37 cellular contexts compared by ENCODE assay signal in the genomic region with DNA sequence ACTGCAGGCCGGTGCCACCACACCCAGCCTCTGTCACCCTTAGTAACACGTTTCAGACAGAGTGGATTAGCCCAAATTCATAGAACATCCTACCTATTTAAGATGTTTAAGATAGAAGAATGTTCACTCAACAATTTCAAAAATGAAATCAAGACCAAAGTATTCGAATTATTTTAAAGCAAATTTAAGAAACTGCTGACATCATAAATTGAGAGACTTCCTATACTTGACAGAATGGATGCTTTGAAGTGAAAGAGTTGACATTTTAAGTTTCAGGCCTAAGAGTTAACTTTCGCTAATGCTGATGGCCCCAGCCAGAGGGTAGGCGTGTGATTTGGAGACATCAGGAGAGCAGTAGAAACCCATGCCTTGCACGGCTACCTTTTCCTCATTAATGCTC.
"Had no signal": no experiment of that assay in that cellular context is flagged by ENCODE, and none has a peak within 500 bp of the region (broad histone marks: within the 10 kb centered on the region; RNA-seq: fewer than 3 reads in every experiment).

No MANE protein-coding gene starts in this region.

- H3K4me1 Mint-ChIP-seq: activated B cell treated with CpG ODN at 0.5 μM for 24 hours had no signal

- DNase-seq: activated B cell treated with CpG ODN at 0.5 μM for 24 hours; activated CD4-positive, alpha-beta memory T cell treated with anti-CD3 and anti-CD28 coated beads for 36 hours; activated CD4-positive, alpha-beta T cell treated with anti-CD3 and anti-CD28 coated beads for 4 hours; activated CD4-positive, alpha-beta T cell treated with anti-CD3 and anti-CD28 coated beads, Interleukin-2, amount 10 ng/mL, durations not matched to agents 24 days and 14 days; activated CD4-positive, alpha-beta T cell treated with anti-CD3 and anti-CD28 coated beads, Interleukin-2, amount 50 U/mL, for 1 hour; activated CD4-positive, alpha-beta T cell treated with anti-CD3 and anti-CD28 coated beads, Interleukin-2, amount 50 U/mL, for 4 hours; activated CD4-positive, CD25-positive, alpha-beta regulatory T cell treated with anti-CD3 and anti-CD28 coated beads, Interleukin-2, amount 50 U/mL, for 72 hours; activated CD8-positive, alpha-beta memory T cell treated with anti-CD3 and anti-CD28 coated beads, Interleukin-2, amount 50 U/mL, for 4 hours; activated CD8-positive, alpha-beta T cell treated with anti-CD3 and anti-CD28 coated beads for 36 hours; activated effector memory CD4-positive, alpha-beta T cell treated with anti-CD3 and anti-CD28 coated beads, Interleukin-2, amount 50 U/mL, for 16 hours; activated gamma-delta T cell treated with Interleukin-2 at 50 U/mL for 16 hours; activated naive CD4-positive, alpha-beta T cell; activated naive CD4-positive, alpha-beta T cell treated with anti-CD3 and anti-CD28 coated beads for 36 hours; activated naive CD4-positive, alpha-beta T cell treated with anti-CD3 and anti-CD28 coated beads, Interleukin-2, amount 50 U/mL, for 16 hours; activated naive CD8-positive, alpha-beta T cell treated with anti-CD3 and anti-CD28 coated beads for 36 hours; activated T-cell treated with anti-CD3 and anti-CD28 coated beads for 4 hours; activated T-cell treated with anti-CD3 and anti-CD28 coated beads, Interleukin-2, amount 50 U/mL, for 1 hour; activated T-cell treated with anti-CD3 and anti-CD28 coated beads, Interleukin-2, amount 50 U/mL, for 4 hours; activated T-cell treated with anti-CD3 and anti-CD28 coated beads, Interleukin-2, amount 50 U/mL, for 72 hours; adrenal gland; amniotic stem cell; aorta; body of pancreas; brain microvascular endothelial cell; central memory CD4-positive, alpha-beta T cell; T-helper 1 cell; T-helper 2 cell; T-helper 9 cell had no signal

- H3K4me3 ChIP-seq: adrenal gland, body of pancreas, breast epithelium had no signal

- H3K27ac Mint-ChIP-seq: activated B cell treated with CpG ODN at 0.5 μM for 24 hours; activated CD4-positive, alpha-beta memory T cell treated with anti-CD3 and anti-CD28 coated beads for 36 hours; activated CD4-positive, alpha-beta T cell treated with anti-CD3 and anti-CD28 coated beads, Interleukin-2, amount 10 ng/mL, durations not matched to agents 24 days and 14 days; activated CD8-positive, alpha-beta T cell treated with anti-CD3 and anti-CD28 coated beads for 36 hours; activated naive CD4-positive, alpha-beta T cell treated with anti-CD3 and anti-CD28 coated beads for 36 hours; activated naive CD8-positive, alpha-beta T cell treated with anti-CD3 and anti-CD28 coated beads for 36 hours; activated T-cell treated with anti-CD3 and anti-CD28 coated beads, Interleukin-2, amount 50 U/mL, for 72 hours; activated T-helper 1 cell treated with anti-CD3 and anti-CD28 coated beads, Interleukin-12 subunit alpha, Interleukin-12 subunit beta, Interleukin-2, Interleukin-4 antibody, amounts not matched to agents 30 ng/mL and 10 ng/mL and 1 ng/mL, durations not matched to agents 14 hours and 24 hours and 36 hours; activated T-helper 17 cell treated with anti-CD3 and anti-CD28 coated beads, Interleukin-2, amount 50 U/mL, for 72 hours; T-helper 1 cell treated with Interleukin-12 subunit alpha and Interleukin-12 subunit beta and Interleukin-4 antibody, amounts not matched to agents 30 μg/mL and 1 μg/mL, for 36 hours; T-helper 2 cell treated with Interferon-gamma antibody and Interleukin-4, amounts not matched to agents 5 μg/mL and 100 μg/mL, for 36 hours had no signal

- H3K9me3 Mint-ChIP-seq: activated B cell treated with CpG ODN at 0.5 μM for 24 hours; activated CD4-positive, alpha-beta memory T cell treated with anti-CD3 and anti-CD28 coated beads for 36 hours; activated CD8-positive, alpha-beta T cell treated with anti-CD3 and anti-CD28 coated beads for 36 hours; activated naive CD4-positive, alpha-beta T cell treated with anti-CD3 and anti-CD28 coated beads for 36 hours; activated naive CD4-positive, alpha-beta T cell treated with anti-CD3 and anti-CD28 coated beads, Interleukin-2, amount 50 U/mL, for 72 hours; activated naive CD8-positive, alpha-beta T cell treated with anti-CD3 and anti-CD28 coated beads for 36 hours; activated T-cell treated with anti-CD3 and anti-CD28 coated beads, Interleukin-2, amount 50 U/mL, for 4 hours; activated T-cell treated with anti-CD3 and anti-CD28 coated beads, Interleukin-2, amount 50 U/mL, for 72 hours; activated T-helper 1 cell treated with anti-CD3 and anti-CD28 coated beads, Interleukin-12 subunit alpha, Interleukin-12 subunit beta, Interleukin-2, Interleukin-4 antibody, amounts not matched to agents 30 ng/mL and 10 ng/mL and 1 ng/mL, durations not matched to agents 14 hours and 24 hours and 36 hours; activated T-helper 17 cell treated with anti-CD3 and anti-CD28 coated beads, Interleukin-2, amount 50 U/mL, for 72 hours; T-helper 1 cell treated with Interleukin-12 subunit alpha and Interleukin-12 subunit beta and Interleukin-4 antibody, amounts not matched to agents 30 μg/mL and 1 μg/mL, for 36 hours; T-helper 2 cell treated with Interferon-gamma antibody and Interleukin-4, amounts not matched to agents 5 μg/mL and 100 μg/mL, for 36 hours had no signal

- H3K27me3 Mint-ChIP-seq: activated CD4-positive, alpha-beta T cell treated with anti-CD3 and anti-CD28 coated beads, Interleukin-2, amount 10 ng/mL, durations not matched to agents 24 days and 14 days had no signal

- H3K27ac ChIP-seq: adrenal gland, body of pancreas, brain microvascular endothelial cell, breast epithelium, VCaP had no signal

- H3K27me3 ChIP-seq: adrenal gland, body of pancreas, brain microvascular endothelial cell, breast epithelium had no signal

- H3K4me1 ChIP-seq: adrenal gland, body of pancreas, breast epithelium had no signal

- H3K36me3 Mint-ChIP-seq: activated CD4-positive, alpha-beta memory T cell treated with anti-CD3 and anti-CD28 coated beads for 36 hours; activated naive CD4-positive, alpha-beta T cell treated with anti-CD3 and anti-CD28 coated beads, Interleukin-2, amount 50 U/mL, for 72 hours; activated naive CD8-positive, alpha-beta T cell treated with anti-CD3 and anti-CD28 coated beads for 36 hours had no signal

- H3K9me3 ChIP-seq: adrenal gland, body of pancreas had no signal

- H3K36me3 ChIP-seq: adrenal gland, brain microvascular endothelial cell, breast epithelium had no signal

- ATAC-seq: activated CD8-positive, alpha-beta T cell treated with anti-CD3 and anti-CD28 coated beads for 36 hours; activated naive CD4-positive, alpha-beta T cell treated with anti-CD3 and anti-CD28 coated beads, Interleukin-2, amount 50 U/mL, for 72 hours; activated T-cell treated with anti-CD3 and anti-CD28 coated beads, Interleukin-2, amount 50 U/mL, for 4 hours; activated T-cell treated with anti-CD3 and anti-CD28 coated beads, Interleukin-2, amount 50 U/mL, for 72 hours; activated T-helper 17 cell treated with anti-CD3 and anti-CD28 coated beads, Interleukin-2, amount 50 U/mL, for 72 hours; body of pancreas had no signal

- H3K4me3 Mint-ChIP-seq: activated B cell treated with CpG ODN at 0.5 μM for 24 hours; activated CD4-positive, alpha-beta memory T cell treated with anti-CD3 and anti-CD28 coated beads for 36 hours; activated CD4-positive, alpha-beta T cell treated with anti-CD3 and anti-CD28 coated beads, Interleukin-2, amount 10 ng/mL, durations not matched to agents 24 days and 14 days; activated CD8-positive, alpha-beta T cell treated with anti-CD3 and anti-CD28 coated beads for 36 hours; activated naive CD4-positive, alpha-beta T cell treated with anti-CD3 and anti-CD28 coated beads for 36 hours; activated naive CD8-positive, alpha-beta T cell treated with anti-CD3 and anti-CD28 coated beads for 36 hours; activated T-cell treated with anti-CD3 and anti-CD28 coated beads, Interleukin-2, amount 50 U/mL, for 4 hours; activated T-cell treated with anti-CD3 and anti-CD28 coated beads, Interleukin-2, amount 50 U/mL, for 72 hours; activated T-helper 1 cell treated with anti-CD3 and anti-CD28 coated beads, Interleukin-12 subunit alpha, Interleukin-12 subunit beta, Interleukin-2, Interleukin-4 antibody, amounts not matched to agents 30 ng/mL and 10 ng/mL and 1 ng/mL, durations not matched to agents 14 hours and 24 hours and 36 hours; activated T-helper 17 cell treated with anti-CD3 and anti-CD28 coated beads, Interleukin-2, amount 50 U/mL, for 72 hours; T-helper 1 cell treated with Interleukin-12 subunit alpha and Interleukin-12 subunit beta and Interleukin-4 antibody, amounts not matched to agents 30 μg/mL and 1 μg/mL, for 36 hours; T-helper 2 cell treated with Interferon-gamma antibody and Interleukin-4, amounts not matched to agents 5 μg/mL and 100 μg/mL, for 36 hours had no signal

- FAIRE-seq: astrocyte, TTC549 had no signal
